Comparison of ENCODE assay signal across 27 cellular contexts in the genomic region with DNA sequence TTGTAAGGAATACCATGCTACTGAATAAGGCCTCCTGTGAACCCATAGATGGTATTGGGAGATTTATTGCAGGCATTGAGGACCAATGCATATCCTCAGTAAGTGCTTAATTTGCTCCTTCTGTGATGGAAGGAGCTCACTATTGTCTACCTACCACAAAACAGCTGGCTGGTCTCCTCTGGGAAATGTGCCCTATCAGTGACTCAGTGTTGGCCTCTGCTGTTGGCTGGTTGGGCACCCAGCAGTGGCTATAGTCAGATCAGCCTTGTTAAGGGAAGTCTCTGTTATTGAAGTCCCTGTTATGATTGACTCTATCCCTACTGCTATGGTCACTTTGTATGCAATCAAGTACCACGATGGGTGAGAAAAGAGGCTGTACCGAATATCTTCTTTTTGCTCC. TPM values are rescaled to one million over a fixed set of nuclear protein-coding genes. Genes with fewer than 3 reads are reported as not detected.
DNase-seq lines count a peak whose midpoint lies in the region; ATAC-seq and TF ChIP-seq lines count a peak whose summit lies in the region.
"Had no signal": no experiment of that assay in that cellular context is flagged by ENCODE, and none has a peak within 500 bp of the region (broad histone marks: within the 10 kb centered on the region; RNA-seq: fewer than 3 reads in every experiment).

No MANE protein-coding gene starts in this region.

- no peaks in the 10 kb centered on the region for H3K79me2 ChIP-seq in HCT116 (ENCODE audit: insufficient read depth, low read length)

- BruUV-seq in HCT116 (replicated peaks; lab: Mats Ljungman, UMichigan) = no TSS peak

- DNase-seq in HCT116 (ENCODE audit: low read depth, low spot score) (no peak), M059J (ENCODE audit: low read depth) (peak; percentile 17), astrocyte of the hippocampus (ENCODE audit: low read depth, low spot score) (peak; percentile 34), myocyte (ENCODE audit: low read depth) (peak; percentile 69), NCI-H446 (lab: John Stamatoyannopoulos, UW) (no peak), NOMO-1 treated with dmso at 0.1 percent for 144 hours (lab: John Stamatoyannopoulos, UW; ENCODE audit: unreplicated experiment) (no peak)
- DNase-seq in activated naive CD4-positive, alpha-beta T cell treated with anti-CD3 and anti-CD28 coated beads, Interleukin-2, amount 50 U/mL, for 16 hours = no peak
- DNase-seq: AML-193; CD4-positive, alpha-beta T cell; GOT3; KBM-7; NCI-H1092 treated with DMSO at 0.1 percent for 48 hours; NCI-H1436; NCI-H187; NCI-H2081 treated with DMSO at 0.1 percent for 48 hours; NCI-H2171; NCI-H345; NCI-H524; NCI-H748 treated with DMSO at 0.1 percent for 48 hours; PC-3; Right ventricle myocardium superior; RPMI8226; T-cell had no signal

- intact Hi-C loops in HCT116 (cut with micrococcal nuclease) = no loop called here

- H3K4me1 ChIP-seq in HCT116 (ENCODE audit: control insufficient read depth in 1 of 2, insufficient read depth in 2 of 2, low read length in 2 of 2) = no peaks in the 10 kb centered on the region
- H3K4me1 ChIP-seq: BLaER1 treated with 17β-estradiol and CSF1 and Interleukin-3, amounts not matched to agents 10 nM and 100 nM; HAP-1 had no signal

- TF ChIP-seq RAD21 in HCT116 (IDR thresholded peaks at IDR 0.05; ENCODE audit: low read depth) = no peak

- RAD21 ChIA-PET in HCT116 (lab: Charles Lee; ENCODE audit: low non-redundant PET in 1 of 2, low total read pairs in 2 of 2, uncharacterized antibody in 2 of 2, unreplicated experiment in 2 of 2) = no interaction called here

- H3K9me3 ChIP-seq in HCT116 (ENCODE audit: control insufficient read depth in 1 of 2, insufficient read depth in 1 of 2, low read depth in 1 of 2, low read length in 2 of 2) = no peaks in the 10 kb centered on the region
- H3K9me3 ChIP-seq: HAP-1 had no signal

- no peak overlapping the region for H3K4me3 ChIP-seq in HCT116 (replicated peaks in 1 of 2; ENCODE audit: low read depth in 1 of 2, low read length in 2 of 2)
- H3K4me3 ChIP-seq: BLaER1 treated with 17β-estradiol and CSF1 and Interleukin-3, amounts not matched to agents 10 nM and 100 nM; HAP-1 had no signal

- TF ChIP-seq POLR2A in HCT116 (IDR thresholded peaks at IDR 0.05; ENCODE audit: borderline replicate concordance, extremely low read depth, insufficient read depth, insufficient read length) = no peak

- no peak overlapping the region for H3K27ac ChIP-seq in HCT116 (ENCODE audit: low read depth, low read length)
- H3K27ac ChIP-seq: BLaER1 treated with 17β-estradiol and CSF1 and Interleukin-3, amounts not matched to agents 10 nM and 100 nM had no signal

- no peak overlapping the region for H2AFZ ChIP-seq in HCT116 (ENCODE audit: low read depth, low read length, poor library complexity, severe bottlenecking)

- H3K36me3 ChIP-seq in HCT116 (ENCODE audit: control insufficient read depth in 1 of 2, insufficient read depth in 2 of 2, low read length in 2 of 2) = no peaks in the 10 kb centered on the region
- H3K36me3 ChIP-seq: BLaER1 treated with 17β-estradiol and CSF1 and Interleukin-3, amounts not matched to agents 10 nM and 100 nM; HAP-1 had no signal

- CTCF ChIA-PET in HCT116 (lab: Charles Lee) = interaction anchor here (0.7 to 1.2 kb wide), 2 partner anchors 53 to 74 kb away, joined by 3 read pairs; no protein-coding TSS in a partner anchor

- no peaks in the 10 kb centered on the region for H4K20me1 ChIP-seq in HCT116 (ENCODE audit: insufficient read depth)
- H4K20me1 ChIP-seq: BLaER1 treated with 17β-estradiol and CSF1 and Interleukin-3, amounts not matched to agents 10 nM and 100 nM had no signal

- no peaks in the 10 kb centered on the region for H3K9me2 ChIP-seq in HCT116 (ENCODE audit: insufficient read depth)

- no peaks in the 10 kb centered on the region for H3K27me3 ChIP-seq in HCT116 (ENCODE audit: insufficient read depth, low read length)
- H3K27me3 ChIP-seq: BLaER1 treated with 17β-estradiol and CSF1 and Interleukin-3, amounts not matched to agents 10 nM and 100 nM had no signal

- H3K9ac ChIP-seq in HCT116 (ENCODE audit: low read length) = no peak overlapping the region
- H3K9ac ChIP-seq: BLaER1 treated with 17β-estradiol and CSF1 and Interleukin-3, amounts not matched to agents 10 nM and 100 nM had no signal

- no peak for TF ChIP-seq CTCF in HCT116 (IDR thresholded peaks at IDR 0.05 in 2 of 3, conservative IDR thresholded peaks at IDR 0.05 in 1 of 3; ENCODE audit: borderline replicate concordance in 1 of 3, insufficient read depth in 1 of 3, low read depth in 2 of 3, low read length in 2 of 3)

- peak; percentile 42; the same call in 1 of the 2 replicates for ATAC-seq in HCT116
- no peak for ATAC-seq in GM19463 (IDR thresholded peaks at IDR 0.05; ENCODE audit: unreplicated experiment)
- ATAC-seq: HepG2, PC-3, T-cell had no signal

- H3K4me2 ChIP-seq in HCT116 (ENCODE audit: low read length) = no peak overlapping the region
- H3K4me2 ChIP-seq: BLaER1 treated with 17β-estradiol and CSF1 and Interleukin-3, amounts not matched to agents 10 nM and 100 nM had no signal

- POLR2A ChIA-PET in HCT116 (lab: Charles Lee) = no interaction called here

TF ChIP-seq in HCT116, 20 proteins besides CTCF, POLR2A, EP300 and RAD21:
- no peak for TF ChIP-seq SIN3A (IDR thresholded peaks at IDR 0.05; ENCODE audit: low read depth)
- TF ChIP-seq, protein P1, sequence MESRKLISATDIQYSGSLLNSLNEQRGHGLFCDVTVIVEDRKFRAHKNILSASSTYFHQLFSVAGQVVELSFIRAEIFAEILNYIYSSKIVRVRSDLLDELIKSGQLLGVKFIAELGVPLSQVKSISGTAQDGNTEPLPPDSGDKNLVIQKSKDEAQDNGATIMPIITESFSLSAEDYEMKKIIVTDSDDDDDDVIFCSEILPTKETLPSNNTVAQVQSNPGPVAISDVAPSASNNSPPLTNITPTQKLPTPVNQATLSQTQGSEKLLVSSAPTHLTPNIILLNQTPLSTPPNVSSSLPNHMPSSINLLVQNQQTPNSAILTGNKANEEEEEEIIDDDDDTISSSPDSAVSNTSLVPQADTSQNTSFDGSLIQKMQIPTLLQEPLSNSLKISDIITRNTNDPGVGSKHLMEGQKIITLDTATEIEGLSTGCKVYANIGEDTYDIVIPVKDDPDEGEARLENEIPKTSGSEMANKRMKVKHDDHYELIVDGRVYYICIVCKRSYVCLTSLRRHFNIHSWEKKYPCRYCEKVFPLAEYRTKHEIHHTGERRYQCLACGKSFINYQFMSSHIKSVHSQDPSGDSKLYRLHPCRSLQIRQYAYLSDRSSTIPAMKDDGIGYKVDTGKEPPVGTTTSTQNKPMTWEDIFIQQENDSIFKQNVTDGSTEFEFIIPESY (IDR thresholded peaks at IDR 0.05; ENCODE audit: extremely low read depth, insufficient replicate concordance, low read length) = no peak
- TF ChIP-seq EZH2phosphoT487 (IDR thresholded peaks at IDR 0.05; ENCODE audit: borderline replicate concordance) = no peak
- TF ChIP-seq, protein P2, sequence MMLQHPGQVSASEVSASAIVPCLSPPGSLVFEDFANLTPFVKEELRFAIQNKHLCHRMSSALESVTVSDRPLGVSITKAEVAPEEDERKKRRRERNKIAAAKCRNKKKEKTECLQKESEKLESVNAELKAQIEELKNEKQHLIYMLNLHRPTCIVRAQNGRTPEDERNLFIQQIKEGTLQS (IDR thresholded peaks at IDR 0.05) = no peak
- no peak for TF ChIP-seq TCF7L2 (IDR thresholded peaks at IDR 0.05; ENCODE audit: borderline replicate concordance, extremely low read depth, insufficient read depth, insufficient read length)
- no peak for TF ChIP-seq CEBPB (IDR thresholded peaks at IDR 0.05; ENCODE audit: low read depth)
- TF ChIP-seq, protein P3, sequence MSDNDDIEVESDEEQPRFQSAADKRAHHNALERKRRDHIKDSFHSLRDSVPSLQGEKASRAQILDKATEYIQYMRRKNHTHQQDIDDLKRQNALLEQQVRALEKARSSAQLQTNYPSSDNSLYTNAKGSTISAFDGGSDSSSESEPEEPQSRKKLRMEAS (IDR thresholded peaks at IDR 0.05) = no peak
- no peak for TF ChIP-seq YY1 (IDR thresholded peaks at IDR 0.05; ENCODE audit: extremely low read depth, insufficient replicate concordance, low read depth, low read length)
- no peak for TF ChIP-seq ZFX (IDR thresholded peaks at IDR 0.05)
- TF ChIP-seq POLR2AphosphoS5 (IDR thresholded peaks at IDR 0.05; ENCODE audit: low read depth, low read length) = no peak
TF ChIP-seq in HCT116: peak in this region for 0.

RNA-seq across cellular contexts. Expression of a gene that starts 27.5 kb away (rescaled TPM):
- total RNA-seq in HCT116 (2021; ENCODE audit: unreplicated experiment) (37.2 TPM), myocyte (53.5 and 81.4 TPM in 2 replicates)
- 9.7 and 10.9 TPM in 2 replicates for polyA plus RNA-seq in HCT116 (2012)
- 7.4 and 11.2 TPM in 2 replicates for total RNA-seq in M059J (2014; rRNA removed; shearing (Covaris generic))
- 16.6 TPM for polyA plus RNA-seq in myocyte (2012)

Comparison
In these comparisons a context has a peak if more than half of its experiments do, and no peak if none do; other contexts are left out.
1. DNase-seq: peak in M059J (single experiment), astrocyte of the hippocampus (single experiment) and myocyte (single experiment); none in HCT116 (single experiment), activated naive CD4-positive, alpha-beta T cell treated with anti-CD3 and anti-CD28 coated beads, Interleukin-2, amount 50 U/mL, for 16 hours (single experiment), NCI-H446 (0 of 2) and NOMO-1 treated with dmso at 0.1 percent for 144 hours (single experiment).